29 cellular contexts compared by ENCODE assay signal in the genomic region with DNA sequence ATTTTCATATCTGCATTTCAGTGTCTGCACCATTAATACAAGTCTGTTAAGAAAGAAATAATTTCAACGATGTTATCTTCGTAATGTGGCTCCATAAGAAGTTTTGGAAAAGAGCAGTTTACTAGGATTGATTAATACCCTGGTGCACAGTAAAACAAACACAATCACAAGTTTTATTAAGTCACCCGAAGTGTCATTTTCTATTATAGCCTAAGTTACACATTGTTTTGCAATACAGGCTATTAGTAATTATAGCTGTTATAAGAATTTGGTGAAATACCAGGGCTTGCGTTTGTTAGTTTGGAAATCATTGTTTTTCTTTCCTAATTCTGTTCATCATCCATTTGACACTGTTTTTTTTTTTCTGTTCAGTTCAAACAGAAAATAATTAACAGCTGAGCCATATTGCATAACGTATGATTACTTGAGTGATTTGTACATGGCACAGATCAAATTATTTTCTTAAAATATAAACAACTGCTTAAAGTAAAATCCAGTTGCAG. TPM values are rescaled to one million over a fixed set of nuclear protein-coding genes. Genes with fewer than 3 reads are reported as not detected.
"Had no signal": no experiment of that assay in that cellular context is flagged by ENCODE, and none has a peak within 500 bp of the region (broad histone marks: within the 10 kb centered on the region; RNA-seq: fewer than 3 reads in every experiment).

No MANE protein-coding gene starts in this region.

- H3K27me3 ChIP-seq: adrenal gland had no signal

- H3K9me3 ChIP-seq: adrenal gland had no signal

- H3K27ac ChIP-seq: adrenal gland, KMS-11, WERI-Rb-1 had no signal

- H3K4me2 ChIP-seq: KMS-11 had no signal

- FAIRE-seq: bronchial epithelial cell had no signal

- DNase-seq: activated CD4-positive, alpha-beta T cell treated with anti-CD3 and anti-CD28 coated beads for 1 hour; activated CD4-positive, alpha-beta T cell treated with anti-CD3 and anti-CD28 coated beads for 48 hours; activated CD4-positive, alpha-beta T cell treated with anti-CD3 and anti-CD28 coated beads, Interleukin-2, amount 50 U/mL, for 4 hours; activated CD4-positive, CD25-positive, alpha-beta regulatory T cell; activated CD8-positive, alpha-beta T cell treated with anti-CD3 and anti-CD28 coated beads, Interleukin-2, amount 10 ng/mL, durations not matched to agents 7 days and 5 days; activated gamma-delta T cell; activated naive CD4-positive, alpha-beta T cell treated with Interleukin-2 at 50 U/mL for 16 hours; activated naive CD8-positive, alpha-beta T cell treated with anti-CD3 and anti-CD28 coated beads, Interleukin-2, amount 10 ng/mL, durations not matched to agents 7 days and 5 days; activated T-cell treated with anti-CD3 and anti-CD28 coated beads, Interleukin-2, amount 50 U/mL, for 24 hours; adrenal gland; caudate nucleus; MM.1S; MV-4-11; NCI-H1092; NCI-H1436 treated with DMSO at 0.1 percent for 48 hours; NCI-H1694 treated with DMSO at 0.1 percent for 48 hours; NCI-H2029; NCI-H345; NCI-H524 treated with DMSO at 0.1 percent for 48 hours; Right ventricle myocardium superior; T1000; WERI-Rb-1 had no signal

- H3K9ac ChIP-seq: KMS-11 had no signal

- H3K4me1 ChIP-seq: adrenal gland had no signal

- ATAC-seq: activated CD8-positive, alpha-beta T cell treated with anti-CD3 and anti-CD28 coated beads, Interleukin-2, amount 10 ng/mL, durations not matched to agents 7 days and 5 days had no signal

- H3K36me3 ChIP-seq: adrenal gland, WERI-Rb-1 had no signal

- H3K4me3 ChIP-seq: adrenal gland had no signal

RNA-seq across cellular contexts. Expression of gene LVRN, which starts 30.6 kb away (rescaled TPM):
- total RNA-seq: activated CD8-positive, alpha-beta T cell treated with anti-CD3 and anti-CD28 coated beads, Interleukin-2, amount 10 ng/mL, durations not matched to agents 7 days and 5 days; activated naive CD8-positive, alpha-beta T cell treated with anti-CD3 and anti-CD28 coated beads, Interleukin-2, amount 10 ng/mL, durations not matched to agents 7 days and 5 days; activated T-helper 2 cell treated with anti-CD3 and anti-CD28 coated beads, Interferon-gamma antibody, Interleukin-2, Interleukin-4, amounts not matched to agents 10 μg/mL and 5 μg/mL and 100 μg/mL, durations not matched to agents 14 hours and 24 hours and 36 hours; OCI-LY7; T-helper 1 cell treated with Interleukin-12 subunit alpha and Interleukin-12 subunit beta and Interleukin-4 antibody, amounts not matched to agents 30 ng/mL and 1 ng/mL, for 36 hours had no signal

RNA-seq across cellular contexts. Expression of gene ARL14EPL, which starts 39.4 kb away (rescaled TPM):
- total RNA-seq: activated CD8-positive, alpha-beta T cell treated with anti-CD3 and anti-CD28 coated beads, Interleukin-2, amount 10 ng/mL, durations not matched to agents 7 days and 5 days; activated naive CD8-positive, alpha-beta T cell treated with anti-CD3 and anti-CD28 coated beads, Interleukin-2, amount 10 ng/mL, durations not matched to agents 7 days and 5 days; activated T-helper 2 cell treated with anti-CD3 and anti-CD28 coated beads, Interferon-gamma antibody, Interleukin-2, Interleukin-4, amounts not matched to agents 10 μg/mL and 5 μg/mL and 100 μg/mL, durations not matched to agents 14 hours and 24 hours and 36 hours; adrenal gland; bronchial epithelial cell; NCI-H460; OCI-LY7; Right ventricle myocardium superior; T-helper 1 cell treated with Interleukin-12 subunit alpha and Interleukin-12 subunit beta and Interleukin-4 antibody, amounts not matched to agents 30 ng/mL and 1 ng/mL, for 36 hours; T-helper 2 cell treated with Interferon-gamma antibody and Interleukin-4, amounts not matched to agents 100 ng/mL and 5 ng/mL, for 36 hours had no signal
